In genomic region chr6:36757206-36757605, GRCh38 we compare ENCODE assay signal across 12 cellular contexts. TPM values are rescaled to one million over a fixed set of nuclear protein-coding genes. Genes with fewer than 3 reads are reported as not detected.
DNase-seq lines count a peak whose midpoint lies in the region; ATAC-seq and TF ChIP-seq lines count a peak whose summit lies in the region.
"Had no signal": no experiment of that assay in that cellular context is flagged by ENCODE, and none has a peak within 500 bp of the region (broad histone marks: within the 10 kb centered on the region; RNA-seq: fewer than 3 reads in every experiment).

No MANE protein-coding gene starts in this region.

- DNase-seq in CD4-positive, CD25-positive, alpha-beta regulatory T cell = peak in 1 of 3 donors; percentile 63
- DNase-seq in T-helper 1 cell (peak in 4 of 5 donors; percentile 24 to 53 (median 34)), mesothelial cell of epicardium (ENCODE audit: low spot score in 2 of 2, unreplicated experiment in 2 of 2) (no peak), substantia nigra (lab: John Stamatoyannopoulos, UW) (no peak), left ventricle myocardium inferior (no peak), cardiac septum (ENCODE audit: low spot score) (no peak)
- DNase-seq in effector memory CD8-positive, alpha-beta T cell = peak in 2 of 3 experiments; percentile 17 to 33
- DNase-seq: COR-L47, NCI-H146, ovary, SIG-M5 had no signal

- intact Hi-C loops in left ventricle myocardium inferior (cut with micrococcal nuclease) (loop anchor here (10.0 kb wide), 2 partner anchors 72 to 142 kb away; no protein-coding TSS in a partner anchor), cardiac septum (cut with DNase I) (loop anchor here (5.0 kb wide), 2 partner anchors 75 to 135 kb away; no protein-coding TSS in a partner anchor)

- H3K9me3 ChIP-seq in CD4-positive, CD25-positive, alpha-beta regulatory T cell (ENCODE audit: control insufficient read depth in 2 of 2, low read length in 2 of 2) = no peaks in the 10 kb centered on the region
- H3K9me3 ChIP-seq in left ventricle myocardium inferior (replicated peaks) = no peaks in the 10 kb centered on the region
- H3K9me3 ChIP-seq: ovary had no signal

- no peaks in the 10 kb centered on the region for H3K36me3 ChIP-seq in CD4-positive, CD25-positive, alpha-beta regulatory T cell (ENCODE audit: control insufficient read depth, insufficient read depth, low read length)
- peaks cover 2% of the 10 kb centered on the region for H3K36me3 ChIP-seq in left ventricle myocardium inferior
- H3K36me3 ChIP-seq: ovary had no signal

- no peak for ATAC-seq in CD4-positive, CD25-positive, alpha-beta regulatory T cell (ENCODE audit: low read depth in 2 of 2)
- no peak for ATAC-seq in effector memory CD8-positive, alpha-beta T cell (replicated peaks)

- H3K4me3 Mint-ChIP-seq in CD4-positive, CD25-positive, alpha-beta regulatory T cell = peak overlapping the region in 3 of 4 donors; percentile 22 to 78 (median 38)
- peak overlapping the region; percentile 65 to 72 for H3K4me3 Mint-ChIP-seq in effector memory CD8-positive, alpha-beta T cell
- H3K4me3 Mint-ChIP-seq in mesothelial cell of epicardium = no peak overlapping the region

- H3K36me3 Mint-ChIP-seq in CD4-positive, CD25-positive, alpha-beta regulatory T cell = no peaks in the 10 kb centered on the region
- peaks cover 7% of the 10 kb centered on the region for H3K36me3 Mint-ChIP-seq in effector memory CD8-positive, alpha-beta T cell (ENCODE audit: insufficient read depth)
- no peaks in the 10 kb centered on the region for H3K36me3 Mint-ChIP-seq in mesothelial cell of epicardium

- H3K4me1 ChIP-seq in CD4-positive, CD25-positive, alpha-beta regulatory T cell (ENCODE audit: control insufficient read depth, insufficient read depth, low read length, poor library complexity, severe bottlenecking) = peaks cover 55% of the 10 kb centered on the region
- peaks cover 27% of the 10 kb centered on the region for H3K4me1 ChIP-seq in left ventricle myocardium inferior

- H3K27me3 Mint-ChIP-seq in CD4-positive, CD25-positive, alpha-beta regulatory T cell = no peaks in the 10 kb centered on the region
- no peaks in the 10 kb centered on the region for H3K27me3 Mint-ChIP-seq in effector memory CD8-positive, alpha-beta T cell
- H3K27me3 Mint-ChIP-seq in mesothelial cell of epicardium (ENCODE audit: low read depth) = peaks cover 5% of the 10 kb centered on the region

- H3K4me1 Mint-ChIP-seq in CD4-positive, CD25-positive, alpha-beta regulatory T cell = peaks cover 17 to 59% (median 42%) of the 10 kb centered on the region in 4 donors
- H3K4me1 Mint-ChIP-seq in effector memory CD8-positive, alpha-beta T cell (ENCODE audit: low read depth in 2 of 2) = peaks cover 52 to 64% of the 10 kb centered on the region in 2 donors
- peaks cover 13% of the 10 kb centered on the region for H3K4me1 Mint-ChIP-seq in mesothelial cell of epicardium

- no peak for TF ChIP-seq CTCF in mesothelial cell of epicardium (IDR thresholded peaks at IDR 0.05; ENCODE audit: unreplicated experiment)
- TF ChIP-seq CTCF in left ventricle myocardium inferior (IDR thresholded peaks at IDR 0.05; ENCODE audit: borderline replicate concordance) = no peak

- peak overlapping the region; percentile 81 for H3K27ac ChIP-seq in CD4-positive, CD25-positive, alpha-beta regulatory T cell (ENCODE audit: insufficient read depth, low read length, poor library complexity, severe bottlenecking)
- H3K27ac ChIP-seq in substantia nigra (ENCODE audit: low read depth, low read length, poor library complexity, severe bottlenecking) (no peak overlapping the region), left ventricle myocardium inferior (replicated peaks) (no peak overlapping the region)
- H3K27ac ChIP-seq: ovary had no signal

- H3K27ac Mint-ChIP-seq in CD4-positive, CD25-positive, alpha-beta regulatory T cell = peak overlapping the region; percentile 87 to 98 (median 94)
- peak overlapping the region; percentile 93 to 99 for H3K27ac Mint-ChIP-seq in effector memory CD8-positive, alpha-beta T cell
- no peak overlapping the region for H3K27ac Mint-ChIP-seq in mesothelial cell of epicardium

- peak overlapping the region; percentile 26 for H3K4me3 ChIP-seq in CD4-positive, CD25-positive, alpha-beta regulatory T cell (ENCODE audit: low read depth, low read length)
- no peak overlapping the region for H3K4me3 ChIP-seq in left ventricle myocardium inferior
- H3K4me3 ChIP-seq: ovary had no signal

- no peaks in the 10 kb centered on the region for H3K9me3 Mint-ChIP-seq in CD4-positive, CD25-positive, alpha-beta regulatory T cell
- no peaks in the 10 kb centered on the region for H3K9me3 Mint-ChIP-seq in effector memory CD8-positive, alpha-beta T cell
- no peaks in the 10 kb centered on the region for H3K9me3 Mint-ChIP-seq in mesothelial cell of epicardium

- no peaks in the 10 kb centered on the region for H3K27me3 ChIP-seq in CD4-positive, CD25-positive, alpha-beta regulatory T cell (ENCODE audit: control insufficient read depth, insufficient read depth, low read length)
- H3K27me3 ChIP-seq in left ventricle myocardium inferior (ENCODE audit: low read depth) = no peaks in the 10 kb centered on the region
- H3K27me3 ChIP-seq: ovary had no signal

- TF ChIP-seq POLR2A in GM18526 (IDR thresholded peaks at IDR 0.05; ENCODE audit: extremely low read depth, insufficient read length) = peak; percentile 55

RNA-seq across cellular contexts. Expression of gene RAB44, which starts 59.6 kb away (rescaled TPM):
- total RNA-seq in CD4-positive, CD25-positive, alpha-beta regulatory T cell = 0.27 TPM
- polyA plus RNA-seq in CD4-positive, CD25-positive, alpha-beta regulatory T cell = not detected
- total RNA-seq in mesothelial cell of epicardium (0.07 to 0.16 TPM in 2 of 3 replicates, not detected in the other), left ventricle myocardium inferior (0.05 TPM), cardiac septum (0.11 TPM)

Comparison
In these comparisons a context has a peak if more than half of its experiments do, and no peak if none do; other contexts are left out.
1. DNase-seq: peak in T-helper 1 cell (4 of 5) and effector memory CD8-positive, alpha-beta T cell (2 of 3); none in mesothelial cell of epicardium (0 of 2), substantia nigra (0 of 49), left ventricle myocardium inferior (single experiment) and cardiac septum (single experiment).